ENCODE assay signal across 26 cellular contexts in the genomic region with DNA sequence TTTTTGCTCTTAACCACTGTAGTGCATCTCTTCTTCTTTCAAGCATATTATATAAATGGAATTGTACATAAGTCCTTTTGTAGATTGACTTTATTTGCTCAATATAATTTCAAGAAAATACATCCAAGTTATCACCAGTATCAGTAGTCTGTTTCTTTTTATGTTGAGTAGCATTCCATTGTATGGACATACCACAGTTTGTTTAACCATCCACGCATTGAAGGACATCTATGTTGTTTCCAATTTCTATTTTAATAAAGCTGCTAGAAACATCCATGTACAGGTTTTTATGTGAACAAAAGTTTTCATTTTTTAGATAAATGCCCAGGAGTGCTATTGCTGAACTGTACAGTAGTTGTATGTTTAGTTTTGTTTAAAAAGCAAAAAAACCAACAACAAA.
"Had no signal": no experiment of that assay in that cellular context is flagged by ENCODE, and none has a peak within 500 bp of the region (broad histone marks: within the 10 kb centered on the region; RNA-seq: fewer than 3 reads in every experiment).

No MANE protein-coding gene starts in this region.

- H3K4me1 ChIP-seq: stomach, suprapubic skin, testis, thyroid gland, tibial artery, tibial nerve, transverse colon, upper lobe of left lung, upper lobe of right lung, uterus, vagina had no signal

- H3K36me3 ChIP-seq: stomach, suprapubic skin, thoracic aorta, thyroid gland, tibial artery, tibial nerve, transverse colon, upper lobe of left lung, upper lobe of right lung, uterus, vagina had no signal

- DNase-seq: stimulated activated CD4-positive, alpha-beta T cell treated with anti-CD3 and anti-CD28 coated beads, Interleukin-2, amount 100 ng/mL, for 48 hours; stimulated activated CD4-positive, alpha-beta T cell treated with anti-CD3 and anti-CD28 coated beads, Interleukin-4, amount 100 ng/mL, for 1 hour; stimulated activated CD4-positive, alpha-beta T cell treated with anti-CD3 and anti-CD28 coated beads, Interleukin-4, amount 100 ng/mL, for 24 hours; stimulated activated CD4-positive, alpha-beta T cell treated with anti-CD3 and anti-CD28 coated beads, Interleukin-4, amount 100 ng/mL, for 4 hours; stimulated activated CD8-positive, alpha-beta memory T cell treated with anti-CD3 and anti-CD28 coated beads, Interleukin-4, amount 100 ng/mL, for 48 hours; stimulated activated naive B cell treated with anti-CD40 and anti-IgM and Interleukin-4, amounts not matched to agents 10 μg/mL and 1 μg/mL and 100 μg/mL, for 72 hours; stimulated activated naive CD4-positive, alpha-beta T cell; stimulated activated naive CD4-positive, alpha-beta T cell treated with Interleukin-2 at 50 U/mL for 16 hours; stimulated activated naive CD8-positive, alpha-beta T cell treated with anti-CD3 and anti-CD28 coated beads, Interleukin-15, amount 100 ng/mL, for 72 hours; stimulated activated naive CD8-positive, alpha-beta T cell treated with anti-CD3 and anti-CD28 coated beads, Interleukin-15, Interleukin-2, amounts not matched to agents 100 U/mL and 50 U/mL, for 24 hours; stomach; substantia nigra; testis; thyroid gland; tibial artery; transverse colon; trophoblast cell; upper lobe of left lung; upper lobe of right lung; uterus had no signal

- H3K27me3 ChIP-seq: stomach, suprapubic skin, testis, thyroid gland, tibial artery, tibial nerve, transverse colon, upper lobe of left lung, upper lobe of right lung, uterus, vagina had no signal

- H3K4me3 ChIP-seq: stomach, suprapubic skin, testis, thoracic aorta, thyroid gland, tibial artery, tibial nerve, transverse colon, upper lobe of left lung, upper lobe of right lung, uterus, vagina had no signal

- H3K27ac ChIP-seq: stomach, suprapubic skin, testis, thoracic aorta, thyroid gland, tibial artery, tibial nerve, transverse colon, upper lobe of left lung, upper lobe of right lung, uterus, vagina had no signal

- H3K9me3 ChIP-seq: stomach, suprapubic skin, testis, thoracic aorta, thyroid gland, tibial artery, transverse colon, upper lobe of left lung, upper lobe of right lung, uterus, vagina had no signal

- ATAC-seq: stimulated activated effector memory CD8-positive, alpha-beta T cell treated with anti-CD3 and anti-CD28 coated beads, Interleukin-12 subunit alpha, Interleukin-12 subunit beta, amount 100 ng/mL, for 72 hours; stimulated activated memory B cell treated with anti-CD40 and anti-IgM and Interleukin-4, amounts not matched to agents 10 μg/mL and 1 μg/mL and 100 μg/mL, for 72 hours; stimulated activated naive B cell treated with anti-CD40 and anti-IgM and Interleukin-4, amounts not matched to agents 10 μg/mL and 1 μg/mL and 100 μg/mL, for 72 hours; stimulated activated naive CD8-positive, alpha-beta T cell treated with anti-CD3 and anti-CD28 coated beads, Interleukin-15, amount 100 ng/mL, for 72 hours; stimulated activated naive CD8-positive, alpha-beta T cell treated with anti-CD3 and anti-CD28 coated beads, Interleukin-15, Interleukin-2, amounts not matched to agents 100 U/mL and 50 U/mL, for 24 hours; upper lobe of right lung had no signal
